8 cellular contexts compared by ENCODE assay signal in genomic region chrX:78029663-78030062, GRCh38.
DNase-seq lines count a peak whose midpoint lies in the region; ATAC-seq and TF ChIP-seq lines count a peak whose summit lies in the region.

No MANE protein-coding gene starts in this region.

- H3K4me1 Mint-ChIP-seq in neural progenitor cell, result no peaks in the 10 kb centered on the region

- no peaks in the 10 kb centered on the region for H3K36me3 Mint-ChIP-seq in neural progenitor cell

- no peaks in the 10 kb centered on the region for H3K36me3 ChIP-seq in neural progenitor cell

- no peaks in the 10 kb centered on the region for H3K27me3 Mint-ChIP-seq in neural progenitor cell (ENCODE audit: insufficient read depth, low read depth)

- no peak overlapping the region for H3K4me2 ChIP-seq in neural progenitor cell

- CTCF ChIA-PET in AG04449 (lab: Yijun Ruan, JAX), result interaction anchor here (0.7 to 2.5 kb wide), 8 partner anchors 14 to 1751 kb away, joined by 3 to 13 read pairs (median 4); partner anchors contain the start of gene COX7B

- no peaks in the 10 kb centered on the region for H3K79me2 ChIP-seq in neural progenitor cell (ENCODE audit: low read depth)

- TF ChIP-seq CTCF in AG04449 (IDR thresholded peaks at IDR 0.05; ENCODE audit: insufficient read depth, low read length, missing control alignments), result peak; percentile 27
- peak; percentile 35 for TF ChIP-seq CTCF in GM12865 (IDR thresholded peaks at IDR 0.05; ENCODE audit: insufficient read depth, low read depth, low read length, missing control alignments)
- peak; percentile 49 for TF ChIP-seq CTCF in neural progenitor cell (IDR thresholded peaks at IDR 0.05)

- ATAC-seq in HG02759 (IDR thresholded peaks at IDR 0.05; ENCODE audit: unreplicated experiment) (no peak), HG02571 (IDR thresholded peaks at IDR 0.05; ENCODE audit: unreplicated experiment) (no peak), HG02884 (IDR thresholded peaks at IDR 0.05; ENCODE audit: unreplicated experiment) (no peak)

- DNase-seq in AG04449 (ENCODE audit: low read depth, low spot score) (no peak), GM12865 (ENCODE audit: low read depth) (peak; percentile 48), NCI-H748 (lab: John Stamatoyannopoulos, UW; ENCODE audit: unreplicated experiment) (peak; percentile 23), cerebellar cortex (ENCODE audit: low spot score) (peak; percentile 53), neural progenitor cell (ENCODE audit: low spot score) (peak; percentile 17)

- no peaks in the 10 kb centered on the region for H4K20me1 ChIP-seq in neural progenitor cell (ENCODE audit: low read depth)

- no peaks in the 10 kb centered on the region for H3K9me3 ChIP-seq in neural progenitor cell (ENCODE audit: low read depth)

- H3K27ac Mint-ChIP-seq in neural progenitor cell, result no peak overlapping the region

- no peak overlapping the region for H3K4me3 Mint-ChIP-seq in neural progenitor cell

- no peaks in the 10 kb centered on the region for H3K27me3 ChIP-seq in neural progenitor cell

- H2AFZ ChIP-seq in neural progenitor cell (replicated peaks), result no peak overlapping the region

- H3K4me3 ChIP-seq in AG04449 (ENCODE audit: low read depth, low read length), result no peak overlapping the region
- H3K4me3 ChIP-seq in GM12865 (ENCODE audit: low read depth, low read length), result no peak overlapping the region
- H3K4me3 ChIP-seq in neural progenitor cell, result no peak overlapping the region

- no peaks in the 10 kb centered on the region for H3K4me1 ChIP-seq in neural progenitor cell

- H3K9ac ChIP-seq in neural progenitor cell, result no peak overlapping the region

- H3F3A ChIP-seq in neural progenitor cell (ENCODE audit: low read depth), result no peaks in the 10 kb centered on the region

- POLR2A ChIA-PET in AG04449 (lab: Yijun Ruan, JAX), result no interaction called here

- no peak overlapping the region for H3K27ac ChIP-seq in neural progenitor cell

- no peaks in the 10 kb centered on the region for H3K9me3 Mint-ChIP-seq in neural progenitor cell
